In genomic region chr10:125399289-125399688, GRCh38 we compare ENCODE assay signal across 15 cellular contexts.
DNase-seq lines count a peak whose midpoint lies in the region; ATAC-seq and TF ChIP-seq lines count a peak whose summit lies in the region.
"Had no signal": no experiment of that assay in that cellular context is flagged by ENCODE, and none has a peak within 500 bp of the region (broad histone marks: within the 10 kb centered on the region; RNA-seq: fewer than 3 reads in every experiment).

No MANE protein-coding gene starts in this region.

- H3K27me3 ChIP-seq in GM23338 (ENCODE audit: insufficient read depth) (no peaks in the 10 kb centered on the region), body of pancreas (no peaks in the 10 kb centered on the region)
- H3K27me3 ChIP-seq: BLaER1 had no signal

- peak; percentile 34; the same call in 1 of the 3 replicates for ATAC-seq in GM23338
- peak; percentile 48 for ATAC-seq in body of pancreas

- H3K4me1 Mint-ChIP-seq in GM23338, result no peaks in the 10 kb centered on the region
- H3K4me1 Mint-ChIP-seq: CD4-positive, CD25-positive, alpha-beta regulatory T cell had no signal

- 35 to 40% methylated on average over 3 of the region's 3 CpGs for WGBS in body of pancreas, 2 donors

- no peaks in the 10 kb centered on the region for H4K20me1 ChIP-seq in GM23338 (replicated peaks; ENCODE audit: insufficient read depth)
- H4K20me1 ChIP-seq: BLaER1 had no signal

- H3K36me3 ChIP-seq in GM23338 (ENCODE audit: insufficient read depth) (peaks cover under 1% of the 10 kb centered on the region; the same call in 1 of the 2 replicates), body of pancreas (replicated peaks in 1 of 2; ENCODE audit: insufficient read depth in 1 of 2, low read depth in 2 of 2) (no peaks in the 10 kb centered on the region)
- H3K36me3 ChIP-seq: BLaER1 had no signal

- peaks cover 5% of the 10 kb centered on the region for H3K36me3 Mint-ChIP-seq in GM23338 (ENCODE audit: low read depth)
- H3K36me3 Mint-ChIP-seq: CD4-positive, CD25-positive, alpha-beta regulatory T cell had no signal

- no peak overlapping the region for H3K4me2 ChIP-seq in GM23338
- H3K4me2 ChIP-seq: BLaER1 had no signal

- H3K79me2 ChIP-seq in GM23338 (replicated peaks; ENCODE audit: insufficient read depth), result no peaks in the 10 kb centered on the region

- H3F3A ChIP-seq in GM23338 (replicated peaks; ENCODE audit: low read depth), result no peaks in the 10 kb centered on the region

- H3K9me3 ChIP-seq in body of pancreas, result no peaks in the 10 kb centered on the region

- no peaks in the 10 kb centered on the region for H3K4me1 ChIP-seq in GM23338 (ENCODE audit: insufficient read depth)
- H3K4me1 ChIP-seq in body of pancreas, result peaks cover 12% of the 10 kb centered on the region
- H3K4me1 ChIP-seq: BLaER1 had no signal

- H3K27ac Mint-ChIP-seq in GM23338, result no peak overlapping the region; the same call in 1 of the 2 replicates
- H3K27ac Mint-ChIP-seq: CD4-positive, CD25-positive, alpha-beta regulatory T cell had no signal

- no peak for TF ChIP-seq POLR2A in body of pancreas (IDR thresholded peaks at IDR 0.05)

- DNase-seq in GM23338 (ENCODE audit: low spot score) (no peak), body of pancreas (no peak), renal cortical epithelial cell (ENCODE audit: low read depth) (peak; percentile 6), DMS 273 treated with DMSO at 0.1 percent for 48 hours (lab: John Stamatoyannopoulos, UW) (no peak), DMS79 (lab: John Stamatoyannopoulos, UW) (no peak)
- DNase-seq in activated CD8-positive, alpha-beta memory T cell treated with anti-CD3 and anti-CD28 coated beads for 24 hours, result no peak
- DNase-seq: 8988T; AML-193; CD4-positive, CD25-positive, alpha-beta regulatory T cell; DMS153; H7; IMR-90; KBM-7 had no signal

- no peak overlapping the region for H2AFZ ChIP-seq in GM23338

- H3K4me3 ChIP-seq in GM23338, result no peak overlapping the region
- H3K4me3 ChIP-seq in body of pancreas, result no peak overlapping the region
- H3K4me3 ChIP-seq: BLaER1 had no signal

- TF ChIP-seq CTCF in C4-2B (conservative IDR thresholded peaks at IDR 0.05), result no peak
- TF ChIP-seq CTCF in GM23338 (conservative IDR thresholded peaks at IDR 0.05; ENCODE audit: low read depth in 2 of 2), result no peak
- TF ChIP-seq CTCF in body of pancreas (IDR thresholded peaks at IDR 0.05), result no peak

- H3K27me3 Mint-ChIP-seq in GM23338 (ENCODE audit: insufficient read depth, low read depth, poor library complexity), result no peaks in the 10 kb centered on the region

- intact Hi-C loops in body of pancreas (cut with DNase I), result no loop called here

- H3K9me2 ChIP-seq in GM23338 (ENCODE audit: insufficient read depth), result no peaks in the 10 kb centered on the region

- H3K9me3 Mint-ChIP-seq in GM23338, result peaks cover 7% of the 10 kb centered on the region

- H3K4me3 Mint-ChIP-seq in GM23338, result no peak overlapping the region
- H3K4me3 Mint-ChIP-seq: CD4-positive, CD25-positive, alpha-beta regulatory T cell had no signal

- H3K27ac ChIP-seq in C4-2B (peak overlapping the region; percentile 37; the same call in 1 of the 2 replicates), GM23338 (ENCODE audit: low read depth) (no peak overlapping the region), body of pancreas (peak overlapping the region in 2 of 4 donors; percentile 39 to 64)
- H3K27ac ChIP-seq: BLaER1 had no signal

TF ChIP-seq in GM23338, 12 proteins besides CTCF, POLR2A, EP300 and RAD21:
- TF ChIP-seq, protein P1, sequence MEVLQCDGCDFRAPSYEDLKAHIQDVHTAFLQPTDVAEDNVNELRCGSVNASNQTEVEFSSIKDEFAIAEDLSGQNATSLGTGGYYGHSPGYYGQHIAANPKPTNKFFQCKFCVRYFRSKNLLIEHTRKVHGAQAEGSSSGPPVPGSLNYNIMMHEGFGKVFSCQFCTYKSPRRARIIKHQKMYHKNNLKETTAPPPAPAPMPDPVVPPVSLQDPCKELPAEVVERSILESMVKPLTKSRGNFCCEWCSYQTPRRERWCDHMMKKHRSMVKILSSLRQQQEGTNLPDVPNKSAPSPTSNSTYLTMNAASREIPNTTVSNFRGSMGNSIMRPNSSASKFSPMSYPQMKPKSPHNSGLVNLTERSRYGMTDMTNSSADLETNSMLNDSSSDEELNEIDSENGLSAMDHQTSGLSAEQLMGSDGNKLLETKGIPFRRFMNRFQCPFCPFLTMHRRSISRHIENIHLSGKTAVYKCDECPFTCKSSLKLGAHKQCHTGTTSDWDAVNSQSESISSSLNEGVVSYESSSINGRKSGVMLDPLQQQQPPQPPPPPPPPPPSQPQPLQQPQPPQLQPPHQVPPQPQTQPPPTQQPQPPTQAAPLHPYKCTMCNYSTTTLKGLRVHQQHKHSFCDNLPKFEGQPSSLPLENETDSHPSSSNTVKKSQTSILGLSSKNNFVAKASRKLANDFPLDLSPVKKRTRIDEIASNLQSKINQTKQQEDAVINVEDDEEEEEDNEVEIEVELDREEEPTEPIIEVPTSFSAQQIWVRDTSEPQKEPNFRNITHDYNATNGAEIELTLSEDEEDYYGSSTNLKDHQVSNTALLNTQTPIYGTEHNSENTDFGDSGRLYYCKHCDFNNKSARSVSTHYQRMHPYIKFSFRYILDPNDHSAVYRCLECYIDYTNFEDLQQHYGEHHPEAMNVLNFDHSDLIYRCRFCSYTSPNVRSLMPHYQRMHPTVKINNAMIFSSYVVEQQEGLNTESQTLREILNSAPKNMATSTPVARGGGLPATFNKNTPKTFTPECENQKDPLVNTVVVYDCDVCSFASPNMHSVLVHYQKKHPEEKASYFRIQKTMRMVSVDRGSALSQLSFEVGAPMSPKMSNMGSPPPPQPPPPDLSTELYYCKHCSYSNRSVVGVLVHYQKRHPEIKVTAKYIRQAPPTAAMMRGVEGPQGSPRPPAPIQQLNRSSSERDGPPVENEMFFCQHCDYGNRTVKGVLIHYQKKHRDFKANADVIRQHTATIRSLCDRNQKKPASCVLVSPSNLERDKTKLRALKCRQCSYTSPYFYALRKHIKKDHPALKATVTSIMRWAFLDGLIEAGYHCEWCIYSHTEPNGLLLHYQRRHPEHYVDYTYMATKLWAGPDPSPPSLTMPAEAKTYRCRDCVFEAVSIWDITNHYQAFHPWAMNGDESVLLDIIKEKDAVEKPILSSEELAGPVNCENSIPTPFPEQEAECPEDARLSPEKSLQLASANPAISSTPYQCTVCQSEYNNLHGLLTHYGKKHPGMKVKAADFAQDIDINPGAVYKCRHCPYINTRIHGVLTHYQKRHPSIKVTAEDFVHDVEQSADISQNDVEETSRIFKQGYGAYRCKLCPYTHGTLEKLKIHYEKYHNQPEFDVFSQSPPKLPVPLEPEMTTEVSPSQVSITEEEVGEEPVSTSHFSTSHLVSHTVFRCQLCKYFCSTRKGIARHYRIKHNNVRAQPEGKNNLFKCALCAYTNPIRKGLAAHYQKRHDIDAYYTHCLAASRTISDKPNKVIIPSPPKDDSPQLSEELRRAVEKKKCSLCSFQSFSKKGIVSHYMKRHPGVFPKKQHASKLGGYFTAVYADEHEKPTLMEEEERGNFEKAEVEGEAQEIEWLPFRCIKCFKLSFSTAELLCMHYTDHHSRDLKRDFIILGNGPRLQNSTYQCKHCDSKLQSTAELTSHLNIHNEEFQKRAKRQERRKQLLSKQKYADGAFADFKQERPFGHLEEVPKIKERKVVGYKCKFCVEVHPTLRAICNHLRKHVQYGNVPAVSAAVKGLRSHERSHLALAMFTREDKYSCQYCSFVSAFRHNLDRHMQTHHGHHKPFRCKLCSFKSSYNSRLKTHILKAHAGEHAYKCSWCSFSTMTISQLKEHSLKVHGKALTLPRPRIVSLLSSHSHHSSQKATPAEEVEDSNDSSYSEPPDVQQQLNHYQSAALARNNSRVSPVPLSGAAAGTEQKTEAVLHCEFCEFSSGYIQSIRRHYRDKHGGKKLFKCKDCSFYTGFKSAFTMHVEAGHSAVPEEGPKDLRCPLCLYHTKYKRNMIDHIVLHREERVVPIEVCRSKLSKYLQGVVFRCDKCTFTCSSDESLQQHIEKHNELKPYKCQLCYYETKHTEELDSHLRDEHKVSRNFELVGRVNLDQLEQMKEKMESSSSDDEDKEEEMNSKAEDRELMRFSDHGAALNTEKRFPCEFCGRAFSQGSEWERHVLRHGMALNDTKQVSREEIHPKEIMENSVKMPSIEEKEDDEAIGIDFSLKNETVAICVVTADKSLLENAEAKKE (CRISPR knock-in tag; IDR thresholded peaks at IDR 0.05), result no peak
- no peak for TF ChIP-seq EZH2phosphoT487 (IDR thresholded peaks at IDR 0.05; ENCODE audit: unreplicated experiment)
- TF ChIP-seq STAT1 (IDR thresholded peaks at IDR 0.05; ENCODE audit: unreplicated experiment), result no peak
